ENCODE assay signal across 13 cellular contexts in genomic region chr20:38789503-38790209, GRCh38. TPM values are rescaled to one million over a fixed set of nuclear protein-coding genes. Genes with fewer than 3 reads are reported as not detected.
DNase-seq lines count a peak whose midpoint lies in the region; ATAC-seq and TF ChIP-seq lines count a peak whose summit lies in the region.
"Had no signal": no experiment of that assay in that cellular context is flagged by ENCODE, and none has a peak within 500 bp of the region (broad histone marks: within the 10 kb centered on the region; RNA-seq: fewer than 3 reads in every experiment).

No MANE protein-coding gene starts in this region.

- H3K9ac ChIP-seq in fibroblast of lung (ENCODE audit: insufficient read depth, low read length), result no peak overlapping the region

- no peak overlapping the region for H3K4me3 ChIP-seq in fibroblast of lung (replicated peaks in 1 of 4; ENCODE audit: control extremely low read depth in 1 of 4, insufficient read depth in 1 of 4, low read depth in 3 of 4, low read length in 4 of 4)
- no peak overlapping the region for H3K4me3 ChIP-seq in sigmoid colon
- H3K4me3 ChIP-seq: heart right ventricle, upper lobe of left lung had no signal

- TF ChIP-seq CTCF in fibroblast of lung (conservative IDR thresholded peaks at IDR 0.05 in 1 of 2, IDR thresholded peaks at IDR 0.05 in 1 of 2; ENCODE audit: low read depth in 1 of 2, low read length in 2 of 2) (no peak), sigmoid colon (IDR thresholded peaks at IDR 0.05) (no peak)

- no peaks in the 10 kb centered on the region for H3K9me3 ChIP-seq in fibroblast of lung (ENCODE audit: control insufficient read depth, insufficient read depth, low read depth, low read length)
- H3K9me3 ChIP-seq in sigmoid colon, result no peaks in the 10 kb centered on the region

- no peak overlapping the region for H3K4me2 ChIP-seq in fibroblast of lung (ENCODE audit: extremely low read depth, insufficient read depth, low read length)

- H3K36me3 ChIP-seq in fibroblast of lung (ENCODE audit: control insufficient read depth, insufficient read depth, low read length), result no peaks in the 10 kb centered on the region
- no peaks in the 10 kb centered on the region for H3K36me3 ChIP-seq in sigmoid colon
- H3K36me3 ChIP-seq: heart right ventricle, upper lobe of left lung had no signal

- no peaks in the 10 kb centered on the region for H3K27me3 ChIP-seq in fibroblast of lung (ENCODE audit: control insufficient read depth, insufficient read depth, low read length)
- H3K27me3 ChIP-seq in sigmoid colon, result peaks cover 0 to 7% (median 0%) of the 10 kb centered on the region in 3 donors
- H3K27me3 ChIP-seq: upper lobe of left lung had no signal

- peaks cover 2% of the 10 kb centered on the region for H3K4me1 ChIP-seq in fibroblast of lung (ENCODE audit: control insufficient read depth, extremely low read depth, insufficient read depth, low read length)
- H3K4me1 ChIP-seq in sigmoid colon, result no peaks in the 10 kb centered on the region
- H3K4me1 ChIP-seq: heart right ventricle had no signal

- DNase-seq in AG08395 (ENCODE audit: low spot score) (peak; percentile 24), HCEC 1CT (peak; percentile 77), RPMI7951 (ENCODE audit: low read depth) (peak; percentile 68), fibroblast of lung (ENCODE audit: low read depth in 2 of 2) (peak; percentile 40 to 54), substantia nigra (lab: John Stamatoyannopoulos, UW) (no peak), sigmoid colon (no peak)
- DNase-seq in stimulated activated CD4-positive, alpha-beta T cell treated with anti-CD3 and anti-CD28 coated beads, Interleukin-2, amount 100 ng/mL, for 48 hours, result no peak
- DNase-seq: heart right ventricle, NCI-H510A, T-helper 9 cell, upper lobe of left lung had no signal

- H2AFZ ChIP-seq in fibroblast of lung (ENCODE audit: low read length), result no peak overlapping the region

- TF ChIP-seq EP300 in sigmoid colon (IDR thresholded peaks at IDR 0.05), result no peak

- TF ChIP-seq POLR2A in sigmoid colon (IDR thresholded peaks at IDR 0.05), result no peak

- no peaks in the 10 kb centered on the region for H4K20me1 ChIP-seq in fibroblast of lung (ENCODE audit: control insufficient read depth, extremely low read depth, insufficient read depth, low read length)

- WGBS in sigmoid colon, 2 donors, result 80 to 85% methylated on average over 8 of the region's 8 CpGs

- no peak for ATAC-seq in GM19324 (IDR thresholded peaks at IDR 0.05; ENCODE audit: low FRiP score, unreplicated experiment)

- intact Hi-C loops in sigmoid colon (cut with DNase I), result no loop called here

- H3K27ac ChIP-seq in fibroblast of lung (ENCODE audit: insufficient read depth, low read length) (no peak overlapping the region), substantia nigra (ENCODE audit: low read depth, low read length, poor library complexity, severe bottlenecking) (no peak overlapping the region), sigmoid colon (no peak overlapping the region)
- H3K27ac ChIP-seq: heart right ventricle, upper lobe of left lung had no signal

- H3K79me2 ChIP-seq in fibroblast of lung (ENCODE audit: control insufficient read depth, insufficient read depth, low read length), result no peaks in the 10 kb centered on the region

RNA-seq across cellular contexts. Expression of gene PPP1R16B, which starts 15.8 kb away (rescaled TPM):
- total RNA-seq in RPMI7951 (2014; rRNA removed; shearing (Covaris generic)), result under 0.01 TPM in 2 replicates
- under 0.01 TPM in 2 replicates for total RNA-seq in fibroblast of lung
- polyA plus RNA-seq in fibroblast of lung, result not detected in 2 replicates
- polyA plus RNA-seq in fibroblast of lung (2012), result not detected in 2 replicates
- not detected in 2 replicates for polyA minus RNA-seq in fibroblast of lung (ENCODE audit: low replicate concordance)
- 1 to 10 TPM; 2.3 to 4.2 (median 3.8) TPM for total RNA-seq in sigmoid colon
- 10 to 100 TPM in 1 of 3 donors, 1 to 10 TPM in 1, under 1 TPM in 1; 0.92 to 21.7 (median 1.2) TPM for polyA plus RNA-seq in sigmoid colon
- total RNA-seq: HT-29 had no signal

RNA-seq across cellular contexts. Expression of gene ACTR5, which starts 41.4 kb away (rescaled TPM):
- 13.5 and 13.6 TPM in 2 replicates for total RNA-seq in RPMI7951 (2014; rRNA removed; shearing (Covaris generic))
- total RNA-seq in fibroblast of lung (5.9 and 7.2 TPM in 2 replicates), sigmoid colon (1 to 10 TPM; 6.4 to 10.0 (median 8.6) TPM)
- polyA plus RNA-seq in fibroblast of lung (4.4 and 4.9 TPM in 2 replicates), sigmoid colon (1 to 10 TPM; 1.8 to 5.6 (median 3.2) TPM)
- 3.0 and 4.4 TPM in 2 replicates for polyA plus RNA-seq in fibroblast of lung (2012)
- 2.8 and 3.2 TPM in 2 replicates for polyA minus RNA-seq in fibroblast of lung (ENCODE audit: low replicate concordance)

Comparison
In these comparisons a context has a peak if more than half of its experiments do, and no peak if none do; other contexts are left out.
1. DNase-seq: peak in AG08395 (single experiment), HCEC 1CT (single experiment), RPMI7951 (single experiment) and fibroblast of lung (2 of 2); none in stimulated activated CD4-positive, alpha-beta T cell treated with anti-CD3 and anti-CD28 coated beads, Interleukin-2, amount 100 ng/mL, for 48 hours (0 of 2), substantia nigra (0 of 49) and sigmoid colon (single experiment).